ENCODE assay signal across 17 cellular contexts in the genomic region with DNA sequence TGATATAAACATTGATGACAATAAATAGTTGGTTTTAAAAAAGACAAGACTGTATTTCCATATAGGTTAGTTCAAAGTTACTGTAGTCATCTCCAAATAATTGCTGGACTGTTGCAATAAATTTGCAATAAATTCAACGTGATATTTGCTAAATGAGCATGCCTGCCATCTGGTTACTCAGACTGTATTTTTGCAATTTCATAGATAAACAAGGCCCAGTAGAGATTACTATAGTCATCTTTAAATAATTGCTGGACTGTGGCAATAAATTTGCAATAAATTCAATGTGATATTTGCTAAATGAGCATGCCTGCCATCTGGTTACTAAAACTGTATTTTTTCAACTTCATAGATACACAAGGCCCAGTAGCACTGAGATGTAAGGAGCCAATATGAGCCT.
"Had no signal": no experiment of that assay in that cellular context is flagged by ENCODE, and none has a peak within 500 bp of the region (broad histone marks: within the 10 kb centered on the region; RNA-seq: fewer than 3 reads in every experiment).

No MANE protein-coding gene starts in this region.

- FAIRE-seq: endometrium, small intestine had no signal

- H3K4me2 ChIP-seq: hepatocyte had no signal

- H2AFZ ChIP-seq: hepatocyte had no signal

- H3K4me1 ChIP-seq: prostate gland had no signal

- H3K27me3 ChIP-seq: breast epithelium, hepatocyte had no signal

- H3K36me3 ChIP-seq: breast epithelium, prostate gland had no signal

- H3K9me3 ChIP-seq: breast epithelium, prostate gland had no signal

- DNase-seq: activated CD4-positive, alpha-beta T cell treated with anti-CD3 and anti-CD28 coated beads, Interleukin-2, amount 50 U/mL, for 4 hours; activated CD4-positive, CD25-positive, alpha-beta regulatory T cell treated with anti-CD3 and anti-CD28 coated beads, Interleukin-2, amount 50 U/mL, for 72 hours; activated naive CD4-positive, alpha-beta T cell; activated naive CD8-positive, alpha-beta T cell treated with anti-CD3 and anti-CD28 coated beads, Interleukin-2, amount 10 ng/mL, durations not matched to agents 7 days and 5 days; activated T-cell treated with anti-CD3 and anti-CD28 coated beads for 4 hours; anterior cingulate cortex; islet precursor cell; occipital lobe; right cardiac atrium; small intestine; stimulated activated naive CD8-positive, alpha-beta T cell treated with anti-CD3 and anti-CD28 coated beads, Interleukin-15, Interleukin-2, amounts not matched to agents 100 U/mL and 50 U/mL, for 24 hours; T-helper 1 cell; T1000 had no signal

- H3K27ac ChIP-seq: hepatocyte, prostate gland had no signal

- H3K4me3 ChIP-seq: hepatocyte, prostate gland had no signal
